Comparison of ENCODE assay signal across 2 cellular contexts in genomic region chr3:15778332-15778858, GRCh38.
TF ChIP-seq lines count a peak whose summit lies in the region.

No MANE protein-coding gene starts in this region.

TF ChIP-seq in IMR-90, 13 proteins besides CTCF, POLR2A, EP300 and RAD21:
- no peak for TF ChIP-seq MAFK (IDR thresholded peaks at IDR 0.05; ENCODE audit: low read depth, low read length)
- no peak for TF ChIP-seq RCOR1 (IDR thresholded peaks at IDR 0.05; ENCODE audit: insufficient replicate concordance, low read length)

TF ChIP-seq in GM12878, 131 proteins besides CTCF, POLR2A, EP300 and RAD21:
- TF ChIP-seq IKZF2 (IDR thresholded peaks at IDR 0.05) (no peak), BCL3 (IDR thresholded peaks at IDR 0.05; ENCODE audit: borderline replicate concordance, insufficient read depth, low read depth, low read length, poor library complexity, severe bottlenecking) (no peak), ATF3 (IDR thresholded peaks at IDR 0.05; ENCODE audit: borderline replicate concordance, extremely low read depth, low read depth, low read length) (no peak), TCF7 (IDR thresholded peaks at IDR 0.05; ENCODE audit: borderline replicate concordance) (no peak), IRF5 (IDR thresholded peaks at IDR 0.05; ENCODE audit: borderline replicate concordance) (no peak), NR2C2 (IDR thresholded peaks at IDR 0.05; ENCODE audit: borderline replicate concordance, control insufficient read depth, insufficient read length, low read depth) (no peak), SPI1 (IDR thresholded peaks at IDR 0.05; ENCODE audit: borderline replicate concordance, insufficient read depth, low read depth, low read length) (no peak), HSF1 (IDR thresholded peaks at IDR 0.05; ENCODE audit: low read depth, low read length) (no peak), CHD2 (IDR thresholded peaks at IDR 0.05; ENCODE audit: borderline replicate concordance, low read depth, low read length) (no peak)
